Comparison of ENCODE assay signal across 13 cellular contexts in the genomic region with DNA sequence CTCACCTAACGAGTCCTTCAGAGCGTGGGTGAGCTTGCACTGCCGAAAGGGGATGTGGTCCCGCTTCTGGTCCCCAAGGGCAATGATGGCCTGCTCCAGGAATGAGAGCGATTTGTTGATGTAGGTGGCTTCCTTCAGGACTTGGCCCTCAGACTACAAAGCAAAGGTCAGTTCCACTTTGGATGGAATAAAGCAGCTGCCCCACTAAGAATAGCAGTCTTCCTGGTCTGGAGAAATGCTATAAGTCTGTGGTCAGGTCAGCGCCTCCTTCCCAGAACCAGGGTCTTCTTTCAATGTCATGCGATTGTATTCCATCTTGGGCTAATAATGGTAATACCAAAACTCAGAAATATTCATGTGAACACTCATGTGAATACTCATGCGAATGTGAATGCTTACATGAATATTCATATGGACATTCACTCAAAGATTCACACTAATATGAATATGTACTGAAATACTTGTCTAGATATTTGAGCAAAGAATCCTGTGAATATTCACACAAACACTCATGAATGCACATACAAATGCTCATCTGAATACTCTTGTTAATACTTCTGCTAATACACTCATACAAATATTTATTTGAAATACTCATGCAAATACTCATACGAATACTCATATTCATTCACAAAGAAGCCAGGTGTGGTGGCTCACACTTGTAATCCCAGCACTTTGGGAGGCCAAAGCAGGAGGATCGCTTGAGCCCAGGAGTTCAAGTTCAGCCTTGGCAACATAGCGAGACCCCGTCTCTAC. TPM values are rescaled to one million over a fixed set of nuclear protein-coding genes. Genes with fewer than 3 reads are reported as not detected.
DNase-seq lines count a peak whose midpoint lies in the region; TF ChIP-seq lines count a peak whose summit lies in the region.
"Had no signal": no experiment of that assay in that cellular context is flagged by ENCODE, and none has a peak within 500 bp of the region (broad histone marks: within the 10 kb centered on the region; RNA-seq: fewer than 3 reads in every experiment).

No MANE protein-coding gene starts in this region.

- H3K4me2 ChIP-seq in Loucy (ENCODE audit: low read depth, low read length, poor library complexity, severe bottlenecking) = peak overlapping the region; percentile 34
- no peak overlapping the region for H3K4me2 ChIP-seq in mesenchymal stem cell (ENCODE audit: low read length, poor library complexity, severe bottlenecking)

- no peak overlapping the region for H3K4ac ChIP-seq in mesenchymal stem cell (ENCODE audit: low read depth in 1 of 2, low read length in 2 of 2)

- H3K9me2 ChIP-seq in Loucy (replicated peaks; ENCODE audit: low read depth, low read length) = no peaks in the 10 kb centered on the region

- no peak overlapping the region for H3K27ac Mint-ChIP-seq in T-helper 2 cell treated with Interferon-gamma antibody and Interleukin-4, amounts not matched to agents 5 μg/mL and 100 μg/mL, for 36 hours
- H3K27ac Mint-ChIP-seq: HFFc6 had no signal

- H3K27me3 Mint-ChIP-seq in T-helper 2 cell treated with Interferon-gamma antibody and Interleukin-4, amounts not matched to agents 5 μg/mL and 100 μg/mL, for 36 hours (ENCODE audit: low read depth) = no peaks in the 10 kb centered on the region

- H3K4me1 Mint-ChIP-seq in T-helper 2 cell treated with Interferon-gamma antibody and Interleukin-4, amounts not matched to agents 5 μg/mL and 100 μg/mL, for 36 hours (ENCODE audit: low read depth) = peaks cover 2% of the 10 kb centered on the region

- peaks cover 15% of the 10 kb centered on the region for H3K4me1 ChIP-seq in Loucy (ENCODE audit: insufficient read depth, low read length, poor library complexity, severe bottlenecking)
- H3K4me1 ChIP-seq in mesenchymal stem cell (ENCODE audit: control insufficient read depth, insufficient read depth, low read depth, low read length) = peaks cover 19% of the 10 kb centered on the region
- peaks cover 14 to 21% (median 16%) of the 10 kb centered on the region in 3 donors for H3K4me1 ChIP-seq in skeletal muscle tissue (ENCODE audit: control insufficient read depth in 3 of 3, insufficient read depth in 3 of 3, low read length in 3 of 3)

- no peak overlapping the region for H2BK120ac ChIP-seq in mesenchymal stem cell (ENCODE audit: low read depth, low read length)

- no peaks in the 10 kb centered on the region for H3K36me3 ChIP-seq in Loucy (ENCODE audit: insufficient read depth, low read length)
- H3K36me3 ChIP-seq in mesenchymal stem cell (ENCODE audit: control insufficient read depth in 1 of 2, insufficient read depth in 2 of 2, low read depth in 1 of 2, low read length in 2 of 2) = no peaks in the 10 kb centered on the region
- H3K36me3 ChIP-seq in skeletal muscle tissue (ENCODE audit: control insufficient read depth in 3 of 3, insufficient read depth in 3 of 3, low read length in 3 of 3) = no peaks in the 10 kb centered on the region
- H3K36me3 ChIP-seq: BE2C had no signal

- H3K23ac ChIP-seq in mesenchymal stem cell (ENCODE audit: low read length in 2 of 2) = peak overlapping the region in 1 of 2 experiments; percentile 47

- no peaks in the 10 kb centered on the region for H3K79me1 ChIP-seq in mesenchymal stem cell (replicated peaks; ENCODE audit: low read length, poor library complexity, severe bottlenecking)

- H2AK5ac ChIP-seq in mesenchymal stem cell (ENCODE audit: low read length, severe bottlenecking) = peak overlapping the region; percentile 14

- no peak overlapping the region for H4K91ac ChIP-seq in mesenchymal stem cell (ENCODE audit: low read length)

- no peak overlapping the region for H3K4me3 Mint-ChIP-seq in T-helper 2 cell treated with Interferon-gamma antibody and Interleukin-4, amounts not matched to agents 5 μg/mL and 100 μg/mL, for 36 hours
- H3K4me3 Mint-ChIP-seq: CD8-positive, alpha-beta memory T cell; HFFc6 had no signal

- peak overlapping the region in 1 of 2 experiments; percentile 71 for H3K14ac ChIP-seq in mesenchymal stem cell (ENCODE audit: low read length in 2 of 2)

- H3K27me3 ChIP-seq in Loucy (ENCODE audit: insufficient read depth, low read length, poor library complexity, severe bottlenecking) (no peaks in the 10 kb centered on the region), mesenchymal stem cell (ENCODE audit: control insufficient read depth in 1 of 2, insufficient read depth in 1 of 2, low read length in 2 of 2) (no peaks in the 10 kb centered on the region), skeletal muscle tissue (ENCODE audit: control insufficient read depth in 3 of 3, insufficient read depth in 3 of 3, low read length in 3 of 3) (no peaks in the 10 kb centered on the region)
- H3K27me3 ChIP-seq: BE2C had no signal

- no peaks in the 10 kb centered on the region for H3K36me3 Mint-ChIP-seq in T-helper 2 cell treated with Interferon-gamma antibody and Interleukin-4, amounts not matched to agents 5 μg/mL and 100 μg/mL, for 36 hours (ENCODE audit: low read depth)
- H3K36me3 Mint-ChIP-seq: CD8-positive, alpha-beta memory T cell had no signal

- H3K9ac ChIP-seq in Loucy (ENCODE audit: low read depth, low read length, poor library complexity, severe bottlenecking) (no peak overlapping the region), mesenchymal stem cell (ENCODE audit: low read length) (no peak overlapping the region), skeletal muscle tissue (ENCODE audit: low read depth in 1 of 3, low read length in 3 of 3) (no peak overlapping the region)

- no peak overlapping the region for H2BK5ac ChIP-seq in mesenchymal stem cell (ENCODE audit: low read depth, low read length, poor library complexity, severe bottlenecking)

- H3K9me3 Mint-ChIP-seq in T-helper 2 cell treated with Interferon-gamma antibody and Interleukin-4, amounts not matched to agents 5 μg/mL and 100 μg/mL, for 36 hours = no peaks in the 10 kb centered on the region
- H3K9me3 Mint-ChIP-seq: CD8-positive, alpha-beta memory T cell; HFFc6 had no signal

- no peaks in the 10 kb centered on the region for H3F3A ChIP-seq in Loucy (ENCODE audit: low read depth)

- H3K79me2 ChIP-seq in Loucy (ENCODE audit: insufficient read depth, low read length) = no peaks in the 10 kb centered on the region

- H3K9me3 ChIP-seq in Loucy (ENCODE audit: insufficient read depth, low read depth, low read length) = no peaks in the 10 kb centered on the region
- H3K9me3 ChIP-seq in mesenchymal stem cell (ENCODE audit: control insufficient read depth, low read length) = no peaks in the 10 kb centered on the region
- H3K9me3 ChIP-seq in skeletal muscle tissue (ENCODE audit: control insufficient read depth in 3 of 3, low read length in 3 of 3) = no peaks in the 10 kb centered on the region
- H3K9me3 ChIP-seq: BE2C had no signal

- H4K20me1 ChIP-seq in Loucy (ENCODE audit: insufficient read depth, low read length, poor library complexity, severe bottlenecking) = no peaks in the 10 kb centered on the region

- H2AFZ ChIP-seq in Loucy (ENCODE audit: low read length) = no peak overlapping the region
- H2AFZ ChIP-seq in mesenchymal stem cell (ENCODE audit: low read depth, low read length) = no peak overlapping the region

- no peak overlapping the region for H3K27ac ChIP-seq in mesenchymal stem cell (ENCODE audit: low read length, poor library complexity, severe bottlenecking)
- peak overlapping the region; percentile 56 for H3K27ac ChIP-seq in skeletal muscle tissue (ENCODE audit: low read depth, low read length)

- DNase-seq in activated effector memory CD4-positive, alpha-beta T cell treated with anti-CD3 and anti-CD28 coated beads, Interleukin-2, amount 50 U/mL, for 16 hours = peak; percentile 34
- DNase-seq in activated effector memory CD4-positive, alpha-beta T cell treated with Interleukin-2 at 50 U/mL for 16 hours = no peak
- DNase-seq in mesenchymal stem cell (no peak), NCI-H82 treated with DMSO at 0.1 percent for 48 hours (lab: John Stamatoyannopoulos, UW; ENCODE audit: unreplicated experiment) (no peak)
- no peak for DNase-seq in T-helper 2 cell treated with Interferon-gamma antibody and Interleukin-4, amounts not matched to agents 5 μg/mL and 100 μg/mL, for 36 hours (ENCODE audit: low spot score)
- no peak for DNase-seq in central memory CD4-positive, alpha-beta T cell
- DNase-seq: NCI-H187 treated with DMSO at 0.1 percent for 48 hours, NCI-H526 treated with DMSO at 0.1 percent for 48 hours had no signal

- H3K18ac ChIP-seq in mesenchymal stem cell (ENCODE audit: low read depth in 1 of 2, low read length in 2 of 2) = no peak overlapping the region

- no peak overlapping the region for H2BK15ac ChIP-seq in mesenchymal stem cell (ENCODE audit: low read depth, poor library complexity, severe bottlenecking)

- H3K4me3 ChIP-seq in Loucy (ENCODE audit: low read length, poor library complexity, severe bottlenecking) (no peak overlapping the region), mesenchymal stem cell (ENCODE audit: insufficient read depth in 1 of 2, low read depth in 1 of 2, low read length in 2 of 2) (no peak overlapping the region), skeletal muscle tissue (ENCODE audit: low read length in 3 of 3) (peak overlapping the region in 1 of 3 donors; percentile 1)

- 97% methylated on average over 11 of the region's 12 CpGs for WGBS in mesenchymal stem cell

- no peak for TF ChIP-seq CTCF in Loucy (conservative IDR thresholded peaks at IDR 0.05; ENCODE audit: low read length)

- H2BK12ac ChIP-seq in mesenchymal stem cell (ENCODE audit: low read length in 2 of 2) = peak overlapping the region in 1 of 2 experiments; percentile 23

- no peak overlapping the region for H4K8ac ChIP-seq in mesenchymal stem cell (ENCODE audit: low read length)

RNA-seq across cellular contexts. Expression of gene KIF9, which starts 16.7 kb away (rescaled TPM):
- 6.5 TPM for polyA plus RNA-seq in mesenchymal stem cell (2013, experiment 1 of 2)
- 6.5 TPM for polyA plus RNA-seq in mesenchymal stem cell (2013, experiment 2 of 2)
- 2.1 TPM for total RNA-seq in skeletal muscle tissue

RNA-seq across cellular contexts. Expression of gene KLHL18, which starts 16.8 kb away (rescaled TPM):
- 10.2 TPM for polyA plus RNA-seq in mesenchymal stem cell (2013, experiment 1 of 2)
- 10.3 TPM for polyA plus RNA-seq in mesenchymal stem cell (2013, experiment 2 of 2)
- 11.5 TPM for total RNA-seq in skeletal muscle tissue
